ENCODE assay signal across 23 cellular contexts in genomic region chr19:1655131-1655981, GRCh38. TPM values are rescaled to one million over a fixed set of nuclear protein-coding genes. Genes with fewer than 3 reads are reported as not detected.
DNase-seq lines count a peak whose midpoint lies in the region; ATAC-seq and TF ChIP-seq lines count a peak whose summit lies in the region.
"Had no signal": no experiment of that assay in that cellular context is flagged by ENCODE, and none has a peak within 500 bp of the region (broad histone marks: within the 10 kb centered on the region; RNA-seq: fewer than 3 reads in every experiment).

No MANE protein-coding gene starts in this region.

- TF ChIP-seq POLR2A in erythroblast (IDR thresholded peaks at IDR 0.05; ENCODE audit: low read length) = no peak

- DNase-seq in activated naive CD4-positive, alpha-beta T cell treated with anti-CD3 and anti-CD28 coated beads, Interleukin-2, amount 50 U/mL, for 72 hours (ENCODE audit: low spot score in 2 of 2) = no peak
- DNase-seq in RPMI7951 (ENCODE audit: low read depth) (peak; percentile 50), erythroblast (lab: John Stamatoyannopoulos, UW) (peak; percentile 75 to 77), amniotic stem cell (lab: John Stamatoyannopoulos, UW) (no peak), NCI-H748 (lab: John Stamatoyannopoulos, UW; ENCODE audit: unreplicated experiment) (no peak)
- DNase-seq: 8988T; activated CD4-positive, alpha-beta T cell treated with anti-CD3 and anti-CD28 coated beads, Interleukin-2, amount 10 ng/mL, durations not matched to agents 24 days and 14 days; activated CD8-positive, alpha-beta memory T cell treated with anti-CD3 and anti-CD28 coated beads, Interleukin-2, amount 10 ng/mL, durations not matched to agents 7 days and 5 days; AML-193; cortex of kidney; GOT3; Kasumi-1; NCI-H1105 treated with DMSO at 0.1 percent for 48 hours; NCI-H2081; posterior cingulate gyrus; sigmoid colon; T-helper 1 cell; upper lobe of right lung had no signal

- H3K27ac Mint-ChIP-seq in activated naive CD4-positive, alpha-beta T cell treated with anti-CD3 and anti-CD28 coated beads, Interleukin-2, amount 50 U/mL, for 24 hours = peak overlapping the region; percentile 46
- H3K27ac Mint-ChIP-seq in activated naive CD4-positive, alpha-beta T cell treated with anti-CD3 and anti-CD28 coated beads, Interleukin-2, amount 50 U/mL, for 72 hours = no peak overlapping the region
- peak overlapping the region; percentile 96 for H3K27ac Mint-ChIP-seq in stimulated activated memory B cell treated with anti-CD40 and anti-IgM and Interleukin-4, amounts not matched to agents 10 μg/mL and 1 μg/mL and 100 μg/mL, for 72 hours
- H3K27ac Mint-ChIP-seq: activated CD8-positive, alpha-beta memory T cell treated with anti-CD3 and anti-CD28 coated beads, Interleukin-2, amount 10 ng/mL, durations not matched to agents 7 days and 5 days; mesothelial cell of epicardium had no signal

- H3K4me3 Mint-ChIP-seq in activated naive CD4-positive, alpha-beta T cell treated with anti-CD3 and anti-CD28 coated beads, Interleukin-2, amount 50 U/mL, for 24 hours = peak overlapping the region; percentile 30
- no peak overlapping the region for H3K4me3 Mint-ChIP-seq in stimulated activated memory B cell treated with anti-CD40 and anti-IgM and Interleukin-4, amounts not matched to agents 10 μg/mL and 1 μg/mL and 100 μg/mL, for 72 hours
- H3K4me3 Mint-ChIP-seq: activated CD4-positive, alpha-beta T cell treated with anti-CD3 and anti-CD28 coated beads, Interleukin-2, amount 10 ng/mL, durations not matched to agents 24 days and 14 days; activated CD8-positive, alpha-beta memory T cell treated with anti-CD3 and anti-CD28 coated beads, Interleukin-2, amount 10 ng/mL, durations not matched to agents 7 days and 5 days; mesothelial cell of epicardium had no signal

- H3K4me1 Mint-ChIP-seq in activated naive CD4-positive, alpha-beta T cell treated with anti-CD3 and anti-CD28 coated beads, Interleukin-2, amount 50 U/mL, for 24 hours = peaks cover 9% of the 10 kb centered on the region
- H3K4me1 Mint-ChIP-seq in stimulated activated memory B cell treated with anti-CD40 and anti-IgM and Interleukin-4, amounts not matched to agents 10 μg/mL and 1 μg/mL and 100 μg/mL, for 72 hours = peaks cover 66% of the 10 kb centered on the region

- H3K9me3 Mint-ChIP-seq in activated naive CD4-positive, alpha-beta T cell treated with anti-CD3 and anti-CD28 coated beads, Interleukin-2, amount 50 U/mL, for 24 hours = no peaks in the 10 kb centered on the region
- no peaks in the 10 kb centered on the region for H3K9me3 Mint-ChIP-seq in activated naive CD4-positive, alpha-beta T cell treated with anti-CD3 and anti-CD28 coated beads, Interleukin-2, amount 50 U/mL, for 72 hours
- no peaks in the 10 kb centered on the region for H3K9me3 Mint-ChIP-seq in stimulated activated memory B cell treated with anti-CD40 and anti-IgM and Interleukin-4, amounts not matched to agents 10 μg/mL and 1 μg/mL and 100 μg/mL, for 72 hours
- H3K9me3 Mint-ChIP-seq: activated CD4-positive, alpha-beta T cell treated with anti-CD3 and anti-CD28 coated beads, Interleukin-2, amount 10 ng/mL, durations not matched to agents 24 days and 14 days; mesothelial cell of epicardium had no signal

- H3K27me3 Mint-ChIP-seq in activated naive CD4-positive, alpha-beta T cell treated with anti-CD3 and anti-CD28 coated beads, Interleukin-2, amount 50 U/mL, for 24 hours = peaks cover 1% of the 10 kb centered on the region
- no peaks in the 10 kb centered on the region for H3K27me3 Mint-ChIP-seq in stimulated activated memory B cell treated with anti-CD40 and anti-IgM and Interleukin-4, amounts not matched to agents 10 μg/mL and 1 μg/mL and 100 μg/mL, for 72 hours
- H3K27me3 Mint-ChIP-seq: activated CD4-positive, alpha-beta T cell treated with anti-CD3 and anti-CD28 coated beads, Interleukin-2, amount 10 ng/mL, durations not matched to agents 24 days and 14 days; activated CD8-positive, alpha-beta memory T cell treated with anti-CD3 and anti-CD28 coated beads, Interleukin-2, amount 10 ng/mL, durations not matched to agents 7 days and 5 days had no signal

- ATAC-seq in activated naive CD4-positive, alpha-beta T cell treated with anti-CD3 and anti-CD28 coated beads, Interleukin-2, amount 50 U/mL, for 72 hours = no peak
- no peak for ATAC-seq in stimulated activated memory B cell treated with anti-CD40 and anti-IgM and Interleukin-4, amounts not matched to agents 10 μg/mL and 1 μg/mL and 100 μg/mL, for 72 hours
- ATAC-seq in GM19351 (IDR thresholded peaks at IDR 0.05; ENCODE audit: unreplicated experiment) = no peak
- ATAC-seq: activated CD8-positive, alpha-beta memory T cell treated with anti-CD3 and anti-CD28 coated beads, Interleukin-2, amount 10 ng/mL, durations not matched to agents 7 days and 5 days; heart left ventricle; upper lobe of right lung had no signal

- no peaks in the 10 kb centered on the region for H3K36me3 Mint-ChIP-seq in activated naive CD4-positive, alpha-beta T cell treated with anti-CD3 and anti-CD28 coated beads, Interleukin-2, amount 50 U/mL, for 24 hours
- H3K36me3 Mint-ChIP-seq in activated naive CD4-positive, alpha-beta T cell treated with anti-CD3 and anti-CD28 coated beads, Interleukin-2, amount 50 U/mL, for 72 hours = peaks cover 0 to 10% of the 10 kb centered on the region in 2 donors
- H3K36me3 Mint-ChIP-seq in stimulated activated memory B cell treated with anti-CD40 and anti-IgM and Interleukin-4, amounts not matched to agents 10 μg/mL and 1 μg/mL and 100 μg/mL, for 72 hours = peaks cover 10% of the 10 kb centered on the region
- H3K36me3 Mint-ChIP-seq: activated CD8-positive, alpha-beta memory T cell treated with anti-CD3 and anti-CD28 coated beads, Interleukin-2, amount 10 ng/mL, durations not matched to agents 7 days and 5 days; mesothelial cell of epicardium had no signal

RNA-seq across cellular contexts. Expression of gene TCF3, which starts 2.9 kb away (rescaled TPM):
- 100 to 1,000 TPM in 1 of 2 donors, 10 to 100 TPM in 1; 65.2 to 104 TPM for total RNA-seq in activated naive CD4-positive, alpha-beta T cell treated with anti-CD3 and anti-CD28 coated beads, Interleukin-2, amount 50 U/mL, for 72 hours
- total RNA-seq in RPMI7951 (2014; rRNA removed; shearing (Covaris generic)) = 60.9 and 62.7 TPM in 2 replicates

RNA-seq across cellular contexts. Expression of gene UQCR11, which starts 50.1 kb away (rescaled TPM):
- 100 to 1,000 TPM; 163 to 193 TPM for total RNA-seq in activated naive CD4-positive, alpha-beta T cell treated with anti-CD3 and anti-CD28 coated beads, Interleukin-2, amount 50 U/mL, for 72 hours
- total RNA-seq in RPMI7951 (2014; rRNA removed; shearing (Covaris generic)) = 124 and 144 TPM in 2 replicates

Comparison
In these comparisons a context has a peak if more than half of its experiments do, and no peak if none do; other contexts are left out.
1. H3K27ac Mint-ChIP-seq: peak in activated naive CD4-positive, alpha-beta T cell treated with anti-CD3 and anti-CD28 coated beads, Interleukin-2, amount 50 U/mL, for 24 hours (single experiment) and stimulated activated memory B cell treated with anti-CD40 and anti-IgM and Interleukin-4, amounts not matched to agents 10 μg/mL and 1 μg/mL and 100 μg/mL, for 72 hours (single experiment); none in activated naive CD4-positive, alpha-beta T cell treated with anti-CD3 and anti-CD28 coated beads, Interleukin-2, amount 50 U/mL, for 72 hours (0 of 2).
2. DNase-seq: peak in RPMI7951 (single experiment) and erythroblast (2 of 2); none in activated naive CD4-positive, alpha-beta T cell treated with anti-CD3 and anti-CD28 coated beads, Interleukin-2, amount 50 U/mL, for 72 hours (0 of 2), amniotic stem cell (single experiment) and NCI-H748 (single experiment).